ENCODE assay signal across 31 cellular contexts in genomic region chr7:125830743-125831142, GRCh38.
"Had no signal": no experiment of that assay in that cellular context is flagged by ENCODE, and none has a peak within 500 bp of the region (broad histone marks: within the 10 kb centered on the region; RNA-seq: fewer than 3 reads in every experiment).

No MANE protein-coding gene starts in this region.

- H3K36me3 ChIP-seq: adrenal gland, ascending aorta, brain microvascular endothelial cell, breast epithelium, cardiac muscle cell had no signal

- H3K27ac ChIP-seq: adrenal gland, ascending aorta, body of pancreas, brain microvascular endothelial cell, breast epithelium, cardiac muscle cell had no signal

- DNase-seq: activated effector memory CD4-positive, alpha-beta T cell treated with anti-CD3 and anti-CD28 coated beads, Interleukin-2, amount 50 U/mL, for 16 hours; activated effector memory CD4-positive, alpha-beta T cell treated with Interleukin-2 at 50 U/mL for 16 hours; activated gamma-delta T cell; activated gamma-delta T cell treated with Interleukin-2 at 50 U/mL for 16 hours; activated naive CD4-positive, alpha-beta T cell; activated naive CD4-positive, alpha-beta T cell treated with anti-CD3 and anti-CD28 coated beads for 36 hours; activated naive CD4-positive, alpha-beta T cell treated with anti-CD3 and anti-CD28 coated beads, Interleukin-2, amount 10 ng/mL, durations not matched to agents 7 days and 5 days; activated naive CD4-positive, alpha-beta T cell treated with anti-CD3 and anti-CD28 coated beads, Interleukin-2, amount 50 U/mL, for 16 hours; activated naive CD4-positive, alpha-beta T cell treated with Interleukin-2 at 50 U/mL for 16 hours; activated naive CD8-positive, alpha-beta T cell treated with anti-CD3 and anti-CD28 coated beads for 36 hours; activated naive CD8-positive, alpha-beta T cell treated with anti-CD3 and anti-CD28 coated beads, Interleukin-2, amount 10 ng/mL, durations not matched to agents 7 days and 5 days; activated naive CD8-positive, alpha-beta T cell treated with anti-CD3 and anti-CD28 coated beads, Interleukin-2, amount 50 U/mL, for 24 hours; activated T-cell treated with anti-CD3 and anti-CD28 coated beads, Interleukin-2, amount 50 U/mL, for 24 hours; activated T-cell treated with anti-CD3 and anti-CD28 coated beads, Interleukin-2, amount 50 U/mL, for 4 hours; activated T-cell treated with anti-CD3 and anti-CD28 coated beads, Interleukin-2, amount 50 U/mL, for 48 hours; activated T-cell treated with anti-CD3 and anti-CD28 coated beads, Interleukin-2, amount 50 U/mL, for 72 hours; adrenal gland; amniotic stem cell; amygdala; anterior cingulate cortex; aorta; body of pancreas; brain microvascular endothelial cell; caudate nucleus; central memory CD4-positive, alpha-beta T cell; cerebellar nuclear complex had no signal

- H3K4me1 ChIP-seq: adrenal gland, ascending aorta, body of pancreas, breast epithelium had no signal

- ATAC-seq: activated naive CD4-positive, alpha-beta T cell treated with anti-CD3 and anti-CD28 coated beads, Interleukin-2, amount 50 U/mL, for 72 hours; activated naive CD8-positive, alpha-beta T cell treated with anti-CD3 and anti-CD28 coated beads, Interleukin-2, amount 50 U/mL, for 24 hours; activated T-cell treated with anti-CD3 and anti-CD28 coated beads, Interleukin-2, amount 50 U/mL, for 4 hours; activated T-cell treated with anti-CD3 and anti-CD28 coated beads, Interleukin-2, amount 50 U/mL, for 72 hours; activated T-helper 17 cell treated with anti-CD3 and anti-CD28 coated beads, Interleukin-2, amount 50 U/mL, for 72 hours; body of pancreas had no signal

- H3K27me3 ChIP-seq: adrenal gland, ascending aorta, body of pancreas, brain microvascular endothelial cell, breast epithelium, cardiac muscle cell had no signal

- H3K4me3 ChIP-seq: adrenal gland, ascending aorta, body of pancreas, breast epithelium, cardiac muscle cell had no signal

- H3K9me3 ChIP-seq: adrenal gland, ascending aorta, body of pancreas, breast epithelium had no signal
